In genomic region chr2:193303464-193303863, GRCh38 we compare ENCODE assay signal across 16 cellular contexts.
"Had no signal": no experiment of that assay in that cellular context is flagged by ENCODE, and none has a peak within 500 bp of the region (broad histone marks: within the 10 kb centered on the region; RNA-seq: fewer than 3 reads in every experiment).

No MANE protein-coding gene starts in this region.

- DNase-seq: activated CD4-positive, alpha-beta T cell treated with anti-CD3 and anti-CD28 coated beads for 1 hour; activated CD8-positive, alpha-beta memory T cell treated with anti-CD3 and anti-CD28 coated beads for 24 hours; activated CD8-positive, alpha-beta memory T cell treated with anti-CD3 and anti-CD28 coated beads, Interleukin-2, amount 50 U/mL, for 48 hours; activated effector memory CD4-positive, alpha-beta T cell treated with Interleukin-2 at 50 U/mL for 16 hours; activated T-cell treated with anti-CD3 and anti-CD28 coated beads, Interleukin-2, amount 50 U/mL, for 48 hours; adrenal gland; dorsolateral prefrontal cortex; foreskin fibroblast; left cardiac atrium; mesenchymal stem cell; mucosa of descending colon; naive B cell; stimulated activated CD8-positive, alpha-beta memory T cell treated with anti-CD3 and anti-CD28 coated beads, Interleukin-4, amount 100 ng/mL, for 48 hours; stimulated activated naive CD4-positive, alpha-beta T cell; upper lobe of right lung; WERI-Rb-1 had no signal

- ATAC-seq: left cardiac atrium, mucosa of descending colon, upper lobe of right lung had no signal
